Comparison of ENCODE assay signal across 22 cellular contexts in the genomic region with DNA sequence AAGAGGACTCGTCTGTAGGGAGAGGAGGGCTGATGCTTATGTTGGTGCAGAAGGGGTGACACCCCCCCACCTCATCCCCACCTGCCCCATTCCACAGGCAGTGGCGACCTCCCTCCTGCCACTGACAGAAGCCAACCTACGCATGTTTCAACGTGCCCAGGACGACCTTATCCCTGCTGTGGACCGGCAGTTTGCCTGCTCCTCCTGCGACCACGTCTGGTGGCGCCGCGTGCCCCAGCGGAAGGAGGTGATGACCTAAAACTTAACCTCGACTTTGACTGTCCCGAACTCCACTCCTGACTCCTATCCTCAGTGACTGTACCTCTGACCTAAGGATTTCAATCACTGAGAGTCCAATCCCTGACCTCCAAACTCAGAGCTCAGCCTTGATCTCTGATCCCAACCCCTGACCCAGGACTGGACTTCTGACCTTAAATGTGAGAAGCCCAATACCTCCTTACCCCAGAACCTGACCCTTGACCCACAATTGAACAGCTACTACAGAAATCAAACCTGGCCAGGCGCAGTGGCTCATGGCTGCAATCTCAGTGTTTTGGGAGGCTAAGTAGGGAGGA. TPM values are rescaled to one million over a fixed set of nuclear protein-coding genes. Genes with fewer than 3 reads are reported as not detected.
A peak's percentile ranks its signal among the peaks of the same experiment; 100 is the strongest.
DNase-seq lines count a peak whose midpoint lies in the region; ATAC-seq, FAIRE-seq and TF ChIP-seq lines count a peak whose summit lies in the region.
"Had no signal": no experiment of that assay in that cellular context is flagged by ENCODE, and none has a peak within 500 bp of the region (broad histone marks: within the 10 kb centered on the region; RNA-seq: fewer than 3 reads in every experiment).

No MANE protein-coding gene starts in this region.

- no peak for TF ChIP-seq POLR2A in GM12878 (IDR thresholded peaks at IDR 0.05; ENCODE audit: low read depth, low read length)

- H3F3A ChIP-seq in SK-N-SH (replicated peaks; ENCODE audit: insufficient read depth), result peaks cover 5% of the 10 kb centered on the region

- no peak for ATAC-seq in GM12878
- no peak for ATAC-seq in stimulated activated memory B cell treated with anti-CD40 and anti-IgM and Interleukin-4, amounts not matched to agents 10 μg/mL and 1 μg/mL and 100 μg/mL, for 72 hours
- ATAC-seq in HG03439 (IDR thresholded peaks at IDR 0.05; ENCODE audit: unreplicated experiment), result no peak
- ATAC-seq: left colon had no signal

- no peak for TF ChIP-seq EP300 in GM12878 (IDR thresholded peaks at IDR 0.05; ENCODE audit: borderline replicate concordance in 1 of 2, control insufficient read depth in 1 of 2, low read depth in 2 of 2, low read length in 2 of 2)
- no peak for TF ChIP-seq EP300 in SK-N-SH (IDR thresholded peaks at IDR 0.05; ENCODE audit: borderline replicate concordance in 1 of 2, low read depth in 1 of 2, low read length in 1 of 2)

- intact Hi-C loops in GM12878 (cut with micrococcal nuclease; ENCODE audit: unreplicated experiment), result no loop called here

- peaks cover 11% of the 10 kb centered on the region for H3K36me3 Mint-ChIP-seq in activated naive CD4-positive, alpha-beta T cell treated with anti-CD3 and anti-CD28 coated beads, Interleukin-2, amount 50 U/mL, for 24 hours
- peaks cover 40% of the 10 kb centered on the region for H3K36me3 Mint-ChIP-seq in activated naive CD4-positive, alpha-beta T cell treated with anti-CD3 and anti-CD28 coated beads, Interleukin-2, amount 10 ng/mL, durations not matched to agents 7 days and 5 days
- H3K36me3 Mint-ChIP-seq in stimulated activated memory B cell treated with anti-CD40 and anti-IgM and Interleukin-4, amounts not matched to agents 10 μg/mL and 1 μg/mL and 100 μg/mL, for 72 hours, result peaks cover 61% of the 10 kb centered on the region

- H3K27ac ChIP-seq in HEK293 (ENCODE audit: extremely low read depth, low read depth, low read length) (no peak overlapping the region), GM12878 (ENCODE audit: control insufficient read depth, insufficient read depth) (no peak overlapping the region), SK-N-SH (ENCODE audit: low read depth in 2 of 2, low read length in 1 of 2) (no peak overlapping the region)
- H3K27ac ChIP-seq: BLaER1 treated with 17β-estradiol and CSF1 and Interleukin-3, amounts not matched to agents 10 nM and 100 nM; colonic mucosa; esophagus squamous epithelium had no signal

- H3K79me2 ChIP-seq in GM12878 (ENCODE audit: control insufficient read depth, insufficient read depth, low read length) (peaks cover 18% of the 10 kb centered on the region), SK-N-SH (ENCODE audit: insufficient read depth) (no peaks in the 10 kb centered on the region; the same call in 1 of the 2 replicates)

- no peaks in the 10 kb centered on the region for H3K36me3 ChIP-seq in HEK293 (ENCODE audit: control insufficient read depth in 2 of 2, insufficient read depth in 1 of 2, low read length in 2 of 2)
- H3K36me3 ChIP-seq in GM12878 (ENCODE audit: control insufficient read depth in 2 of 2, insufficient read depth in 2 of 2, low read length in 1 of 2), result peaks cover 16 to 25% of the 10 kb centered on the region in 2 experiments
- H3K36me3 ChIP-seq in SK-N-SH (replicated peaks in 1 of 2; ENCODE audit: control insufficient read depth in 1 of 2, insufficient read depth in 2 of 2, low read length in 1 of 2), result peaks cover 0 to 5% of the 10 kb centered on the region in 2 experiments
- H3K36me3 ChIP-seq: colonic mucosa had no signal

- RAD21 ChIA-PET in GM12878 (lab: Charles Lee; ENCODE audit: unreplicated experiment), result no interaction called here

- SMC1A ChIA-PET in GM12878 (lab: Charles Lee; ENCODE audit: uncharacterized antibody, unreplicated experiment), result no interaction called here

- H3K9me3 ChIP-seq in HEK293 (ENCODE audit: control insufficient read depth, insufficient read depth, low read depth, low read length) (no peaks in the 10 kb centered on the region), GM12878 (replicated peaks; ENCODE audit: control insufficient read depth, insufficient read depth, low read length) (no peaks in the 10 kb centered on the region), SK-N-SH (no peaks in the 10 kb centered on the region)
- H3K9me3 ChIP-seq: BLaER1 treated with 17β-estradiol and CSF1 and Interleukin-3, amounts not matched to agents 10 nM and 100 nM; colonic mucosa; esophagus squamous epithelium; MG63 had no signal

- POLR2A ChIA-PET in HEK293 (lab: Yijun Ruan, JAX), result no interaction called here
- POLR2A ChIA-PET in GM12878 (lab: Charles Lee), result interaction anchor here (0.6 kb wide), 1 partner anchor 413 kb away, joined by 4 read pairs; the partner anchor contains the start of gene KEAP1
- POLR2A ChIA-PET in SK-N-SH (lab: Yijun Ruan, JAX), result no interaction called here

- no peak for TF ChIP-seq CTCF in HEK293 (tag by site-specific recombination; IDR thresholded peaks at IDR 0.05)
- no peak for TF ChIP-seq CTCF in GM12878 (IDR thresholded peaks at IDR 0.05 in 2 of 3, conservative IDR thresholded peaks at IDR 0.05 in 1 of 3; ENCODE audit: control insufficient read depth in 2 of 3, extremely low read depth in 1 of 3, insufficient read depth in 1 of 3, low read depth in 3 of 3, low read length in 3 of 3)
- TF ChIP-seq CTCF in SK-N-SH (IDR thresholded peaks at IDR 0.05), result no peak

- H3K4me3 ChIP-seq in HEK293 (ENCODE audit: low read depth, low read length) (no peak overlapping the region), GM12878 (no peak overlapping the region), SK-N-SH (ENCODE audit: low read depth in 2 of 2, low read length in 1 of 2) (no peak overlapping the region)
- H3K4me3 ChIP-seq: BLaER1 treated with 17β-estradiol and CSF1 and Interleukin-3, amounts not matched to agents 10 nM and 100 nM; colonic mucosa; esophagus squamous epithelium; MG63; smooth muscle cell had no signal

- H2AFZ ChIP-seq in GM12878 (ENCODE audit: control insufficient read depth, low read depth, low read length), result no peak overlapping the region
- no peak overlapping the region for H2AFZ ChIP-seq in SK-N-SH (ENCODE audit: low read depth)

- H3K9ac ChIP-seq in GM12878 (ENCODE audit: control insufficient read depth, insufficient read depth, low read length) (no peak overlapping the region), SK-N-SH (no peak overlapping the region)

- H3K4me1 ChIP-seq in HEK293 (ENCODE audit: control insufficient read depth, insufficient read depth, low read length) (no peaks in the 10 kb centered on the region), GM12878 (ENCODE audit: control insufficient read depth, insufficient read depth, low read length) (peaks cover 9% of the 10 kb centered on the region; the same call in 1 of the 2 replicates), SK-N-SH (ENCODE audit: control insufficient read depth in 1 of 2, insufficient read depth in 2 of 2, low read depth in 1 of 2, low read length in 1 of 2) (peaks cover 0 to 7% of the 10 kb centered on the region in 2 experiments; a peak in 1 of 4 replicates)
- H3K4me1 ChIP-seq: colonic mucosa had no signal

- DNase-seq in activated naive CD4-positive, alpha-beta T cell treated with anti-CD3 and anti-CD28 coated beads, Interleukin-2, amount 10 ng/mL, durations not matched to agents 7 days and 5 days, result no peak
- DNase-seq in GM12878 (ENCODE audit: low read depth, low spot score) (no peak), SK-N-SH (no peak)
- DNase-seq: Calu3, colonic mucosa, esophagus squamous epithelium, left colon, mesendoderm, MG63, NCI-H1417, NCI-H446, OCI-M1, Right ventricle myocardium superior had no signal

- H3K27ac Mint-ChIP-seq in activated naive CD4-positive, alpha-beta T cell treated with anti-CD3 and anti-CD28 coated beads, Interleukin-2, amount 50 U/mL, for 24 hours, result peak overlapping the region; percentile 19
- no peak overlapping the region for H3K27ac Mint-ChIP-seq in activated naive CD4-positive, alpha-beta T cell treated with anti-CD3 and anti-CD28 coated beads, Interleukin-2, amount 10 ng/mL, durations not matched to agents 7 days and 5 days
- H3K27ac Mint-ChIP-seq in stimulated activated memory B cell treated with anti-CD40 and anti-IgM and Interleukin-4, amounts not matched to agents 10 μg/mL and 1 μg/mL and 100 μg/mL, for 72 hours, result peak overlapping the region; percentile 35
- H3K27ac Mint-ChIP-seq: activated T-helper 2 cell treated with anti-CD3 and anti-CD28 coated beads, Interferon-gamma antibody, Interleukin-2, Interleukin-4, amounts not matched to agents 10 μg/mL and 5 μg/mL and 100 μg/mL, durations not matched to agents 14 hours and 24 hours and 36 hours had no signal

- TF ChIP-seq RAD21 in GM12878 (IDR thresholded peaks at IDR 0.05; ENCODE audit: insufficient read depth, low read depth, low read length), result no peak
- no peak for TF ChIP-seq RAD21 in SK-N-SH (IDR thresholded peaks at IDR 0.05; ENCODE audit: low read length)

- H3K27me3 ChIP-seq in GM12878 (replicated peaks in 1 of 2; ENCODE audit: control insufficient read depth in 2 of 2, insufficient read depth in 2 of 2, low read length in 1 of 2), result no peaks in the 10 kb centered on the region
- H3K27me3 ChIP-seq in SK-N-SH (ENCODE audit: insufficient read depth), result no peaks in the 10 kb centered on the region
- H3K27me3 ChIP-seq: BLaER1 treated with 17β-estradiol and CSF1 and Interleukin-3, amounts not matched to agents 10 nM and 100 nM; colonic mucosa; esophagus squamous epithelium; MG63 had no signal

- no peaks in the 10 kb centered on the region for H4K20me1 ChIP-seq in GM12878 (ENCODE audit: control insufficient read depth, insufficient read depth)
- H4K20me1 ChIP-seq in SK-N-SH (ENCODE audit: insufficient read depth), result no peaks in the 10 kb centered on the region

- peaks cover 8% of the 10 kb centered on the region for H3K4me1 Mint-ChIP-seq in activated naive CD4-positive, alpha-beta T cell treated with anti-CD3 and anti-CD28 coated beads, Interleukin-2, amount 50 U/mL, for 24 hours
- H3K4me1 Mint-ChIP-seq in activated naive CD4-positive, alpha-beta T cell treated with anti-CD3 and anti-CD28 coated beads, Interleukin-2, amount 10 ng/mL, durations not matched to agents 7 days and 5 days, result peaks cover 30% of the 10 kb centered on the region
- H3K4me1 Mint-ChIP-seq in stimulated activated memory B cell treated with anti-CD40 and anti-IgM and Interleukin-4, amounts not matched to agents 10 μg/mL and 1 μg/mL and 100 μg/mL, for 72 hours, result peaks cover 52% of the 10 kb centered on the region

- whole genome bisulfite sequencing in GM12878 (ENCODE audit: insufficient coverage, insufficient replicate concordance, low lambda C conversion rate, missing lambda C conversion rate), result 93% methylated on average over 15 of the region's 15 CpGs
- WGBS in SK-N-SH (ENCODE audit: low lambda C conversion rate), result 95% methylated on average over 15 of the region's 15 CpGs

- no peaks in the 10 kb centered on the region for H3K9me2 ChIP-seq in SK-N-SH

- FAIRE-seq in GM12878 (lab: Jason Lieb, UNC), result no peak
- FAIRE-seq: frontal cortex, urothelium cell line had no signal

- H3K4me3 Mint-ChIP-seq in activated naive CD4-positive, alpha-beta T cell treated with anti-CD3 and anti-CD28 coated beads, Interleukin-2, amount 50 U/mL, for 24 hours, result no peak overlapping the region
- no peak overlapping the region for H3K4me3 Mint-ChIP-seq in activated naive CD4-positive, alpha-beta T cell treated with anti-CD3 and anti-CD28 coated beads, Interleukin-2, amount 10 ng/mL, durations not matched to agents 7 days and 5 days
- no peak overlapping the region for H3K4me3 Mint-ChIP-seq in stimulated activated memory B cell treated with anti-CD40 and anti-IgM and Interleukin-4, amounts not matched to agents 10 μg/mL and 1 μg/mL and 100 μg/mL, for 72 hours

- no peaks in the 10 kb centered on the region for H3K27me3 Mint-ChIP-seq in activated naive CD4-positive, alpha-beta T cell treated with anti-CD3 and anti-CD28 coated beads, Interleukin-2, amount 50 U/mL, for 24 hours
- peaks cover 8% of the 10 kb centered on the region for H3K27me3 Mint-ChIP-seq in activated naive CD4-positive, alpha-beta T cell treated with anti-CD3 and anti-CD28 coated beads, Interleukin-2, amount 10 ng/mL, durations not matched to agents 7 days and 5 days
- no peaks in the 10 kb centered on the region for H3K27me3 Mint-ChIP-seq in stimulated activated memory B cell treated with anti-CD40 and anti-IgM and Interleukin-4, amounts not matched to agents 10 μg/mL and 1 μg/mL and 100 μg/mL, for 72 hours

- CTCF ChIA-PET in activated naive CD4-positive, alpha-beta T cell treated with anti-CD3 and anti-CD28 coated beads, Interleukin-2, amount 10 ng/mL, durations not matched to agents 7 days and 5 days (lab: Charles Lee), result no interaction called here
- CTCF ChIA-PET in HEK293 (lab: Yijun Ruan, JAX) (interaction anchor here (0.6 to 0.7 kb wide), 2 partner anchors 160 to 181 kb away, joined by 4 to 6 read pairs; no protein-coding TSS in a partner anchor), GM12878 (lab: Yijun Ruan, JAX) (interaction anchor here (1.1 kb wide), 1 partner anchor 62 kb away, joined by 3 read pairs; no protein-coding TSS in a partner anchor), SK-N-SH (lab: Yijun Ruan, JAX) (no interaction called here)

- no peak overlapping the region for H3K4me2 ChIP-seq in GM12878 (ENCODE audit: control insufficient read depth, insufficient read depth)
- no peak overlapping the region for H3K4me2 ChIP-seq in SK-N-SH
- H3K4me2 ChIP-seq: BLaER1 treated with 17β-estradiol and CSF1 and Interleukin-3, amounts not matched to agents 10 nM and 100 nM; smooth muscle cell had no signal

- BruUV-seq in GM12878 (replicated peaks; lab: Mats Ljungman, UMichigan), result no TSS peak

- H3K9me3 Mint-ChIP-seq in activated naive CD4-positive, alpha-beta T cell treated with anti-CD3 and anti-CD28 coated beads, Interleukin-2, amount 50 U/mL, for 24 hours, result no peaks in the 10 kb centered on the region
- no peaks in the 10 kb centered on the region for H3K9me3 Mint-ChIP-seq in activated naive CD4-positive, alpha-beta T cell treated with anti-CD3 and anti-CD28 coated beads, Interleukin-2, amount 10 ng/mL, durations not matched to agents 7 days and 5 days
- no peaks in the 10 kb centered on the region for H3K9me3 Mint-ChIP-seq in stimulated activated memory B cell treated with anti-CD40 and anti-IgM and Interleukin-4, amounts not matched to agents 10 μg/mL and 1 μg/mL and 100 μg/mL, for 72 hours
- H3K9me3 Mint-ChIP-seq: activated T-helper 2 cell treated with anti-CD3 and anti-CD28 coated beads, Interferon-gamma antibody, Interleukin-2, Interleukin-4, amounts not matched to agents 10 μg/mL and 5 μg/mL and 100 μg/mL, durations not matched to agents 14 hours and 24 hours and 36 hours had no signal

- in situ Hi-C loops in GM12878 (cut with MboI), result no loop called here

RNA-seq across cellular contexts. Expression of gene SHFL, which starts 3.8 kb away (rescaled TPM):
- total RNA-seq in GM12878 (2013; cell fraction: nucleolus; rRNA removed), result 59.9 and 73.5 TPM in 2 replicates
- 44.6 and 45.4 TPM in 2 replicates for total RNA-seq in GM12878 (2014; rRNA removed)
- total RNA-seq in GM12878 (2014; rRNA removed; fragmentation: Illumina TruSeq; extraction: Trizol), result 30.5 and 30.7 TPM in 2 replicates
- 51.7 and 57.9 TPM in 2 replicates for total RNA-seq in GM12878 (2021)
- 39.3 TPM for polyA plus RNA-seq in GM12878 (2011; ENCODE audit: low read depth)
- 53.1 and 63.7 TPM in 2 replicates for polyA plus RNA-seq in GM12878 (2011; rRNA removed)
- polyA plus RNA-seq in GM12878 (2011; cell fraction: cytosol; rRNA removed), result 68.1 and 104 TPM in 2 replicates
- polyA plus RNA-seq in GM12878 (2011; cell fraction: nucleus; rRNA removed), result 400 and 422 TPM in 2 replicates
- polyA plus RNA-seq in GM12878 (2012), result 71.2 and 100 TPM in 2 replicates
- 41.7 and 49.6 TPM in 2 replicates for polyA plus RNA-seq in GM12878 (2014; fragmentation: Illumina TruSeq; extraction: Trizol)
- 10 to 100 TPM in 1 of 2 experiments, 1 to 10 TPM in 1; 8.0 to 18.3 TPM for polyA plus RNA-seq in GM12878 (2014; fragmentation: Nextera tagmentation; extraction: Ambion mirVana)
- polyA plus RNA-seq in GM12878 (2014; rRNA removed), result 83.8 and 83.9 TPM in 2 replicates
- polyA plus RNA-seq in GM12878 (2016; fragmentation: Nextera tagmentation; extraction: Ambion mirVana), result 10 to 100 TPM; 33.6 to 36.8 TPM
- polyA minus RNA-seq in GM12878 (2011; rRNA and poly(A)+ RNA removed), result 34.3 and 50.4 TPM in 2 replicates
- 16.6 and 22.1 TPM in 2 replicates for polyA minus RNA-seq in GM12878 (2011; cell fraction: cytosol; rRNA and poly(A)+ RNA removed)
- polyA minus RNA-seq in GM12878 (2011; cell fraction: nucleus; rRNA and poly(A)+ RNA removed), result 40.0 and 54.8 TPM in 2 replicates
- polyA plus RNA-seq in SK-N-SH (2012; rRNA removed), result 36.6 and 43.2 TPM in 2 replicates
- polyA plus RNA-seq in SK-N-SH (2012; cell fraction: cytosol; rRNA removed), result 18.0 and 22.7 TPM in 2 replicates
- polyA plus RNA-seq in SK-N-SH (2012; cell fraction: nucleus; rRNA removed), result 171 and 186 TPM in 2 replicates

RNA-seq across cellular contexts. Expression of gene ANGPTL6, which starts 12.6 kb away (rescaled TPM):
- total RNA-seq in GM12878 (2013; cell fraction: nucleolus; rRNA removed), result 38.8 and 41.4 TPM in 2 replicates
- total RNA-seq in GM12878 (2014; rRNA removed), result 13.1 and 17.4 TPM in 2 replicates
- 6.0 and 7.2 TPM in 2 replicates for total RNA-seq in GM12878 (2014; rRNA removed; fragmentation: Illumina TruSeq; extraction: Trizol)
- total RNA-seq in GM12878 (2021), result 16.5 and 16.8 TPM in 2 replicates
- polyA plus RNA-seq in GM12878 (2011; ENCODE audit: low read depth), result 11.7 TPM
- polyA plus RNA-seq in GM12878 (2011; rRNA removed), result 10.5 and 23.6 TPM in 2 replicates
- 40.4 and 48.7 TPM in 2 replicates for polyA plus RNA-seq in GM12878 (2011; cell fraction: cytosol; rRNA removed)
- 150 and 154 TPM in 2 replicates for polyA plus RNA-seq in GM12878 (2011; cell fraction: nucleus; rRNA removed)
- polyA plus RNA-seq in GM12878 (2012), result 23.2 and 29.6 TPM in 2 replicates
- 2.3 and 6.6 TPM in 2 replicates for polyA plus RNA-seq in GM12878 (2014; fragmentation: Illumina TruSeq; extraction: Trizol)
- under 1 TPM; 0.45 to 0.90 TPM for polyA plus RNA-seq in GM12878 (2014; fragmentation: Nextera tagmentation; extraction: Ambion mirVana)
- 18.3 and 18.9 TPM in 2 replicates for polyA plus RNA-seq in GM12878 (2014; rRNA removed)
- 1 to 10 TPM; 1.3 to 4.9 TPM for polyA plus RNA-seq in GM12878 (2016; fragmentation: Nextera tagmentation; extraction: Ambion mirVana)
- 7.7 and 16.2 TPM in 2 replicates for polyA minus RNA-seq in GM12878 (2011; rRNA and poly(A)+ RNA removed)
- polyA minus RNA-seq in GM12878 (2011; cell fraction: cytosol; rRNA and poly(A)+ RNA removed), result 8.8 and 10.2 TPM in 2 replicates
- polyA minus RNA-seq in GM12878 (2011; cell fraction: nucleus; rRNA and poly(A)+ RNA removed), result 8.5 and 16.2 TPM in 2 replicates
- 0.13 and 0.32 TPM in 2 replicates for polyA plus RNA-seq in SK-N-SH (2012; rRNA removed)
- polyA plus RNA-seq in SK-N-SH (2012; cell fraction: cytosol; rRNA removed), result 0.14 and 0.20 TPM in 2 replicates
- polyA plus RNA-seq in SK-N-SH (2012; cell fraction: nucleus; rRNA removed), result 0.75 and 0.85 TPM in 2 replicates
- total RNA-seq: frontal cortex, Right ventricle myocardium superior had no signal

RNA-seq across cellular contexts. Expression of gene PPAN, which starts 16.3 kb away (rescaled TPM):
- total RNA-seq in GM12878 (2013; cell fraction: nucleolus; rRNA removed), result 135 and 145 TPM in 2 replicates
- total RNA-seq in GM12878 (2014; rRNA removed) (96.5 and 123 TPM in 2 replicates), GM12878 (2014; rRNA removed; fragmentation: Illumina TruSeq; extraction: Trizol) (67.6 and 68.9 TPM in 2 replicates), GM12878 (2021) (147 and 165 TPM in 2 replicates)
- 26.9 TPM for polyA plus RNA-seq in GM12878 (2011; ENCODE audit: low read depth)
- polyA plus RNA-seq in GM12878 (2011; rRNA removed) (40.1 and 92.2 TPM in 2 replicates), GM12878 (2014; fragmentation: Illumina TruSeq; extraction: Trizol) (20.3 and 65.0 TPM in 2 replicates), GM12878 (2014; fragmentation: Nextera tagmentation; extraction: Ambion mirVana) (1 to 10 TPM; 2.1 to 7.6 TPM), GM12878 (2014; rRNA removed) (149 and 196 TPM in 2 replicates), GM12878 (2016; fragmentation: Nextera tagmentation; extraction: Ambion mirVana) (100 to 1,000 TPM; 163 to 171 TPM), SK-N-SH (2012; rRNA removed) (62.5 and 75.6 TPM in 2 replicates)
- polyA plus RNA-seq in GM12878 (2011; cell fraction: cytosol; rRNA removed), result 92.2 and 132 TPM in 2 replicates
- polyA plus RNA-seq in GM12878 (2011; cell fraction: nucleus; rRNA removed), result 173 and 212 TPM in 2 replicates
- 78.6 and 81.6 TPM in 2 replicates for polyA plus RNA-seq in GM12878 (2012)
- 113 and 176 TPM in 2 replicates for polyA minus RNA-seq in GM12878 (2011; rRNA and poly(A)+ RNA removed)
- polyA minus RNA-seq in GM12878 (2011; cell fraction: cytosol; rRNA and poly(A)+ RNA removed), result 70.0 and 73.4 TPM in 2 replicates
- polyA minus RNA-seq in GM12878 (2011; cell fraction: nucleus; rRNA and poly(A)+ RNA removed), result 69.6 and 130 TPM in 2 replicates
- polyA plus RNA-seq in SK-N-SH (2012; cell fraction: cytosol; rRNA removed), result 39.3 and 43.8 TPM in 2 replicates
- 161 and 162 TPM in 2 replicates for polyA plus RNA-seq in SK-N-SH (2012; cell fraction: nucleus; rRNA removed)

RNA-seq across cellular contexts. Expression of gene P2RY11, which starts 21.6 kb away (rescaled TPM):
- 57.8 and 61.7 TPM in 2 replicates for total RNA-seq in GM12878 (2013; cell fraction: nucleolus; rRNA removed)
- total RNA-seq in GM12878 (2014; rRNA removed) (11.4 and 17.4 TPM in 2 replicates), GM12878 (2014; rRNA removed; fragmentation: Illumina TruSeq; extraction: Trizol) (7.4 and 8.2 TPM in 2 replicates), GM12878 (2021) (42.0 and 46.5 TPM in 2 replicates)
- 5.0 TPM for polyA plus RNA-seq in GM12878 (2011; ENCODE audit: low read depth)
- polyA plus RNA-seq in GM12878 (2011; rRNA removed) (12.5 and 26.5 TPM in 2 replicates), GM12878 (2014; fragmentation: Illumina TruSeq; extraction: Trizol) (1.2 and 4.9 TPM in 2 replicates), GM12878 (2014; fragmentation: Nextera tagmentation; extraction: Ambion mirVana) (under 1 TPM; 0.14 to 0.57 TPM), GM12878 (2014; rRNA removed) (32.5 and 39.0 TPM in 2 replicates), GM12878 (2016; fragmentation: Nextera tagmentation; extraction: Ambion mirVana) (1 to 10 TPM; 6.7 to 7.0 TPM), SK-N-SH (2012; rRNA removed) (6.8 and 8.7 TPM in 2 replicates)
- polyA plus RNA-seq in GM12878 (2011; cell fraction: cytosol; rRNA removed), result 44.1 and 69.0 TPM in 2 replicates
- 81.5 and 114 TPM in 2 replicates for polyA plus RNA-seq in GM12878 (2011; cell fraction: nucleus; rRNA removed)
- polyA plus RNA-seq in GM12878 (2012), result 28.3 and 37.9 TPM in 2 replicates
- polyA minus RNA-seq in GM12878 (2011; rRNA and poly(A)+ RNA removed), result 16.9 and 49.7 TPM in 2 replicates
- polyA minus RNA-seq in GM12878 (2011; cell fraction: cytosol; rRNA and poly(A)+ RNA removed), result 22.1 and 26.3 TPM in 2 replicates
- polyA minus RNA-seq in GM12878 (2011; cell fraction: nucleus; rRNA and poly(A)+ RNA removed), result 8.6 and 28.3 TPM in 2 replicates
- 1.5 and 3.1 TPM in 2 replicates for polyA plus RNA-seq in SK-N-SH (2012; cell fraction: cytosol; rRNA removed)
- 40.4 and 42.9 TPM in 2 replicates for polyA plus RNA-seq in SK-N-SH (2012; cell fraction: nucleus; rRNA removed)

RNA-seq across cellular contexts. Expression of gene EIF3G, which starts 29.8 kb away (rescaled TPM):
- 95.9 and 98.0 TPM in 2 replicates for total RNA-seq in GM12878 (2013; cell fraction: nucleolus; rRNA removed)
- total RNA-seq in GM12878 (2014; rRNA removed), result 356 and 362 TPM in 2 replicates
- total RNA-seq in GM12878 (2014; rRNA removed; fragmentation: Illumina TruSeq; extraction: Trizol), result 187 and 220 TPM in 2 replicates
- 303 and 318 TPM in 2 replicates for total RNA-seq in GM12878 (2021)
- 79.2 TPM for polyA plus RNA-seq in GM12878 (2011; ENCODE audit: low read depth)
- 101 and 119 TPM in 2 replicates for polyA plus RNA-seq in GM12878 (2011; rRNA removed)
- 166 and 220 TPM in 2 replicates for polyA plus RNA-seq in GM12878 (2011; cell fraction: cytosol; rRNA removed)
- 377 and 479 TPM in 2 replicates for polyA plus RNA-seq in GM12878 (2011; cell fraction: nucleus; rRNA removed)
- polyA plus RNA-seq in GM12878 (2012), result 208 and 240 TPM in 2 replicates
- polyA plus RNA-seq in GM12878 (2014; fragmentation: Illumina TruSeq; extraction: Trizol), result 132 and 219 TPM in 2 replicates
- polyA plus RNA-seq in GM12878 (2014; fragmentation: Nextera tagmentation; extraction: Ambion mirVana), result 10 to 100 TPM; 28.0 to 48.5 TPM
- 284 and 299 TPM in 2 replicates for polyA plus RNA-seq in GM12878 (2014; rRNA removed)
- polyA plus RNA-seq in GM12878 (2016; fragmentation: Nextera tagmentation; extraction: Ambion mirVana), result 100 to 1,000 TPM; 201 to 225 TPM
- polyA minus RNA-seq in GM12878 (2011; rRNA and poly(A)+ RNA removed), result 45.5 and 84.7 TPM in 2 replicates
- 47.4 and 49.3 TPM in 2 replicates for polyA minus RNA-seq in GM12878 (2011; cell fraction: cytosol; rRNA and poly(A)+ RNA removed)
- polyA minus RNA-seq in GM12878 (2011; cell fraction: nucleus; rRNA and poly(A)+ RNA removed), result 61.5 and 116 TPM in 2 replicates
- polyA plus RNA-seq in SK-N-SH (2012; rRNA removed), result 271 and 432 TPM in 2 replicates
- polyA plus RNA-seq in SK-N-SH (2012; cell fraction: cytosol; rRNA removed), result 269 and 330 TPM in 2 replicates
- polyA plus RNA-seq in SK-N-SH (2012; cell fraction: nucleus; rRNA removed), result 792 and 878 TPM in 2 replicates

Comparison
In these comparisons a context has a peak if more than half of its experiments do, and no peak if none do; other contexts are left out.
1. CTCF ChIA-PET loops: an anchor here in HEK293 (0.6 to 0.7 kb wide) and GM12878 (1.1 kb wide); none called in activated naive CD4-positive, alpha-beta T cell treated with anti-CD3 and anti-CD28 coated beads, Interleukin-2, amount 10 ng/mL, durations not matched to agents 7 days and 5 days and SK-N-SH.